ENCODE assay signal across 21 cellular contexts in genomic region chr7:21371371-21371770, GRCh38. TPM values are rescaled to one million over a fixed set of nuclear protein-coding genes. Genes with fewer than 3 reads are reported as not detected.
DNase-seq lines count a peak whose midpoint lies in the region; ATAC-seq and TF ChIP-seq lines count a peak whose summit lies in the region.
"Had no signal": no experiment of that assay in that cellular context is flagged by ENCODE, and none has a peak within 500 bp of the region (broad histone marks: within the 10 kb centered on the region; RNA-seq: fewer than 3 reads in every experiment).

No MANE protein-coding gene starts in this region.

- 19 to 23% methylated on average over 3 of the region's 3 CpGs for WGBS in thyroid gland, 2 donors
- 33 to 39% methylated on average over 3 of the region's 3 CpGs for WGBS in heart right ventricle, 2 donors

- ATAC-seq in activated CD8-positive, alpha-beta memory T cell treated with anti-CD3 and anti-CD28 coated beads, Interleukin-2, amount 10 ng/mL, durations not matched to agents 7 days and 5 days: no peak
- ATAC-seq in HG02885 (IDR thresholded peaks at IDR 0.05; ENCODE audit: poor library complexity, unreplicated experiment): peak; percentile 83
- ATAC-seq in heart right ventricle: no peak
- ATAC-seq: activated T-cell treated with anti-CD3 and anti-CD28 coated beads, Interleukin-2, amount 50 U/mL, for 72 hours; foreskin keratinocyte; natural killer cell treated with Interleukin-12 subunit alpha and Interleukin-12 subunit beta and Interleukin-15 and Interleukin-18, amount 100 ng/mL, for 72 hours; stimulated activated naive CD8-positive, alpha-beta T cell treated with anti-CD3 and anti-CD28 coated beads, Interleukin-15, amount 100 ng/mL, for 72 hours had no signal

- H3K79me2 ChIP-seq in OCI-LY3 (ENCODE audit: low read length): no peaks in the 10 kb centered on the region

- no peaks in the 10 kb centered on the region for H4K20me1 ChIP-seq in OCI-LY3 (ENCODE audit: insufficient read depth, low read length)

- TF ChIP-seq CTCF in OCI-LY3 (IDR thresholded peaks at IDR 0.05; ENCODE audit: low read depth, low read length): no peak
- no peak for TF ChIP-seq CTCF in thyroid gland (IDR thresholded peaks at IDR 0.05)
- no peak for TF ChIP-seq CTCF in heart right ventricle (IDR thresholded peaks at IDR 0.05)

- peaks cover 24% of the 10 kb centered on the region for H3K36me3 Mint-ChIP-seq in activated CD8-positive, alpha-beta memory T cell treated with anti-CD3 and anti-CD28 coated beads, Interleukin-2, amount 10 ng/mL, durations not matched to agents 7 days and 5 days

- H3K4me3 Mint-ChIP-seq in activated CD8-positive, alpha-beta memory T cell treated with anti-CD3 and anti-CD28 coated beads, Interleukin-2, amount 10 ng/mL, durations not matched to agents 7 days and 5 days: peak overlapping the region; percentile 3
- H3K4me3 Mint-ChIP-seq: activated T-cell treated with anti-CD3 and anti-CD28 coated beads, Interleukin-2, amount 50 U/mL, for 72 hours; CD4-positive, alpha-beta memory T cell; natural killer cell treated with Interleukin-12 subunit alpha and Interleukin-12 subunit beta and Interleukin-15 and Interleukin-18, amount 100 ng/mL, for 72 hours; stimulated activated naive CD8-positive, alpha-beta T cell treated with anti-CD3 and anti-CD28 coated beads, Interleukin-15, amount 100 ng/mL, for 72 hours had no signal

- CTCF ChIA-PET in activated CD8-positive, alpha-beta memory T cell treated with anti-CD3 and anti-CD28 coated beads, Interleukin-2, amount 10 ng/mL, durations not matched to agents 7 days and 5 days (lab: Charles Lee): interaction anchor here (1.2 to 1.9 kb wide), 3 partner anchors 12 to 56 kb away, joined by 4 to 7 read pairs (median 4); partner anchors contain the start of gene SP4

- DNase-seq in activated CD8-positive, alpha-beta memory T cell treated with anti-CD3 and anti-CD28 coated beads, Interleukin-2, amount 10 ng/mL, durations not matched to agents 7 days and 5 days: no peak
- DNase-seq in activated CD8-positive, alpha-beta memory T cell treated with anti-CD3 and anti-CD28 coated beads, Interleukin-2, amount 50 U/mL, for 48 hours: no peak
- no peak for DNase-seq in thyroid gland
- DNase-seq in heart right ventricle: no peak
- no peak for DNase-seq in NCI-H2107 treated with DMSO at 0.1 percent for 48 hours (lab: John Stamatoyannopoulos, UW; ENCODE audit: unreplicated experiment)
- DNase-seq in activated CD4-positive, alpha-beta T cell treated with anti-CD3 and anti-CD28 coated beads for 4 hours: no peak
- DNase-seq: ACHN; activated CD4-positive, alpha-beta T cell treated with anti-CD3 and anti-CD28 coated beads, Interleukin-2, amount 50 U/mL, for 48 hours; activated T-cell treated with anti-CD3 and anti-CD28 coated beads, Interleukin-2, amount 50 U/mL, for 72 hours; CD4-positive, alpha-beta memory T cell; EL; foreskin keratinocyte; Karpas-422; mammary epithelial cell; NCI-H510A; OCI-M1; stimulated activated naive CD8-positive, alpha-beta T cell treated with anti-CD3 and anti-CD28 coated beads, Interleukin-15, amount 100 ng/mL, for 72 hours had no signal

- H3K36me3 ChIP-seq in OCI-LY3 (replicated peaks; ENCODE audit: low read depth, low read length): no peaks in the 10 kb centered on the region
- no peaks in the 10 kb centered on the region for H3K36me3 ChIP-seq in thyroid gland
- no peaks in the 10 kb centered on the region for H3K36me3 ChIP-seq in heart right ventricle
- H3K36me3 ChIP-seq: SJSA1 had no signal

- no peak for TF ChIP-seq POLR2A in thyroid gland (IDR thresholded peaks at IDR 0.05)

- H2AFZ ChIP-seq in OCI-LY3 (ENCODE audit: low read depth, low read length): peak overlapping the region; percentile 22; the same call in 1 of the 2 replicates

- H3K4me3 ChIP-seq in OCI-LY3 (ENCODE audit: low read length) (peak overlapping the region; percentile 44; the same call in 1 of the 2 replicates), thyroid gland (replicated peaks in 1 of 3) (no peak overlapping the region), heart right ventricle (no peak overlapping the region)
- H3K4me3 ChIP-seq: SJSA1 had no signal

- H3K9ac ChIP-seq in OCI-LY3 (ENCODE audit: low read length): peak overlapping the region; percentile 36; the same call in 1 of the 2 replicates

- H3K27ac ChIP-seq in OCI-LY3 (ENCODE audit: low read length) (peak overlapping the region; percentile 45), thyroid gland (peak overlapping the region; percentile 73 to 93 (median 81)), heart right ventricle (no peak overlapping the region)
- H3K27ac ChIP-seq: foreskin keratinocyte, SJSA1 had no signal

- H3K4me1 ChIP-seq in OCI-LY3 (ENCODE audit: low read length) (peaks cover 21% of the 10 kb centered on the region), thyroid gland (peaks cover 14 to 16% of the 10 kb centered on the region in 2 donors), heart right ventricle (peaks cover 0 to 4% (median 0%) of the 10 kb centered on the region in 9 donors)
- H3K4me1 ChIP-seq: foreskin keratinocyte, SJSA1 had no signal

- intact Hi-C loops in thyroid gland (cut with DNase I): no loop called here
- intact Hi-C loops in heart right ventricle (cut with DNase I): no loop called here

- H3K4me2 ChIP-seq in OCI-LY3 (ENCODE audit: low read length): peak overlapping the region; percentile 68

- no peaks in the 10 kb centered on the region for H3K9me3 ChIP-seq in OCI-LY3 (ENCODE audit: insufficient read depth, low read length)
- no peaks in the 10 kb centered on the region for H3K9me3 ChIP-seq in thyroid gland
- H3K9me3 ChIP-seq in heart right ventricle: peaks cover 0 to 6% (median 0%) of the 10 kb centered on the region in 11 donors
- H3K9me3 ChIP-seq: SJSA1 had no signal

- peaks cover 26% of the 10 kb centered on the region for H3K4me1 Mint-ChIP-seq in activated CD8-positive, alpha-beta memory T cell treated with anti-CD3 and anti-CD28 coated beads, Interleukin-2, amount 10 ng/mL, durations not matched to agents 7 days and 5 days

- H3K27ac Mint-ChIP-seq in activated CD8-positive, alpha-beta memory T cell treated with anti-CD3 and anti-CD28 coated beads, Interleukin-2, amount 10 ng/mL, durations not matched to agents 7 days and 5 days: peak overlapping the region; percentile 4
- H3K27ac Mint-ChIP-seq: activated T-cell treated with anti-CD3 and anti-CD28 coated beads, Interleukin-2, amount 50 U/mL, for 72 hours; natural killer cell treated with Interleukin-12 subunit alpha and Interleukin-12 subunit beta and Interleukin-15 and Interleukin-18, amount 100 ng/mL, for 72 hours; stimulated activated naive CD8-positive, alpha-beta T cell treated with anti-CD3 and anti-CD28 coated beads, Interleukin-15, amount 100 ng/mL, for 72 hours had no signal

- H3K27me3 Mint-ChIP-seq in activated CD8-positive, alpha-beta memory T cell treated with anti-CD3 and anti-CD28 coated beads, Interleukin-2, amount 10 ng/mL, durations not matched to agents 7 days and 5 days: no peaks in the 10 kb centered on the region
- H3K27me3 Mint-ChIP-seq: natural killer cell treated with Interleukin-12 subunit alpha and Interleukin-12 subunit beta and Interleukin-15 and Interleukin-18, amount 100 ng/mL, for 72 hours; stimulated activated naive CD8-positive, alpha-beta T cell treated with anti-CD3 and anti-CD28 coated beads, Interleukin-15, amount 100 ng/mL, for 72 hours had no signal

- peaks cover 7% of the 10 kb centered on the region for H3K9me3 Mint-ChIP-seq in activated CD8-positive, alpha-beta memory T cell treated with anti-CD3 and anti-CD28 coated beads, Interleukin-2, amount 10 ng/mL, durations not matched to agents 7 days and 5 days (ENCODE audit: low read depth)
- H3K9me3 Mint-ChIP-seq: natural killer cell treated with Interleukin-12 subunit alpha and Interleukin-12 subunit beta and Interleukin-15 and Interleukin-18, amount 100 ng/mL, for 72 hours had no signal

- H3K27me3 ChIP-seq in OCI-LY3 (ENCODE audit: low read depth, low read length): no peaks in the 10 kb centered on the region
- no peaks in the 10 kb centered on the region for H3K27me3 ChIP-seq in thyroid gland
- peaks cover 0 to 3% (median 0%) of the 10 kb centered on the region in 7 donors for H3K27me3 ChIP-seq in heart right ventricle
- H3K27me3 ChIP-seq: foreskin keratinocyte, SJSA1 had no signal

RNA-seq across cellular contexts. Expression of gene SP4, which starts 56.5 kb away (rescaled TPM):
- total RNA-seq in activated CD8-positive, alpha-beta memory T cell treated with anti-CD3 and anti-CD28 coated beads, Interleukin-2, amount 10 ng/mL, durations not matched to agents 7 days and 5 days: 10 to 100 TPM; 55.9 to 58.7 TPM
- total RNA-seq in thyroid gland (10 to 100 TPM; 16.9 to 33.8 (median 23.9) TPM), heart right ventricle (1 to 10 TPM; 4.3 to 9.9 (median 6.9) TPM)
- polyA plus RNA-seq in heart right ventricle: 1 to 10 TPM; 1.6 to 4.8 TPM

Comparison
In these comparisons a context has a peak if more than half of its experiments do, and no peak if none do; other contexts are left out.
1. H3K27ac ChIP-seq: peak in OCI-LY3 (single experiment) and thyroid gland (3 of 3); none in heart right ventricle (0 of 10).